Comparison of ENCODE assay signal across 12 cellular contexts in genomic region chr19:16106121-16106520, GRCh38. TPM values are rescaled to one million over a fixed set of nuclear protein-coding genes. Genes with fewer than 3 reads are reported as not detected.
DNase-seq lines count a peak whose midpoint lies in the region; ATAC-seq lines count a peak whose summit lies in the region.
"Had no signal": no experiment of that assay in that cellular context is flagged by ENCODE, and none has a peak within 500 bp of the region (broad histone marks: within the 10 kb centered on the region; RNA-seq: fewer than 3 reads in every experiment).

No MANE protein-coding gene starts in this region.

- no peaks in the 10 kb centered on the region for H3K9me3 ChIP-seq in esophagus (ENCODE audit: control insufficient read depth in 2 of 2, insufficient read depth in 1 of 2, low read depth in 1 of 2, low read length in 1 of 2)
- H3K9me3 ChIP-seq in CD8-positive, alpha-beta memory T cell (ENCODE audit: low read length) = no peaks in the 10 kb centered on the region
- H3K9me3 ChIP-seq: spleen, tibial nerve had no signal

- intact Hi-C loops in activated CD4-positive, alpha-beta T cell treated with anti-CD3 and anti-CD28 coated beads for 36 hours (cut with DNase I, micrococcal nuclease) = no loop called here
- intact Hi-C loops in left ventricle myocardium superior (cut with micrococcal nuclease) = no loop called here

- peaks cover 4% of the 10 kb centered on the region for H3K4me1 Mint-ChIP-seq in activated CD4-positive, alpha-beta T cell treated with anti-CD3 and anti-CD28 coated beads for 36 hours
- peaks cover 3% of the 10 kb centered on the region for H3K4me1 Mint-ChIP-seq in stimulated activated effector memory CD8-positive, alpha-beta T cell treated with anti-CD3 and anti-CD28 coated beads, Interleukin-12 subunit alpha, Interleukin-12 subunit beta, amount 100 ng/mL, for 72 hours
- H3K4me1 Mint-ChIP-seq in CD8-positive, alpha-beta memory T cell = peaks cover under 1 to 2% (median 2%) of the 10 kb centered on the region in 3 donors

- H3K4me3 Mint-ChIP-seq in activated CD4-positive, alpha-beta T cell treated with anti-CD3 and anti-CD28 coated beads for 36 hours = no peak overlapping the region
- no peak overlapping the region for H3K4me3 Mint-ChIP-seq in stimulated activated effector memory CD8-positive, alpha-beta T cell treated with anti-CD3 and anti-CD28 coated beads, Interleukin-12 subunit alpha, Interleukin-12 subunit beta, amount 100 ng/mL, for 72 hours
- no peak overlapping the region for H3K4me3 Mint-ChIP-seq in CD8-positive, alpha-beta memory T cell
- H3K4me3 Mint-ChIP-seq: T-helper 2 cell treated with Interferon-gamma antibody and Interleukin-4, amounts not matched to agents 5 μg/mL and 100 μg/mL, for 36 hours had no signal

- in situ Hi-C loops in ACHN (cut with HindIII; ENCODE audit: low pct_ligation_motif_present, low pct_unique_long_range_greater_than_20kb, low sequenced_read_pairs) = no loop called here

- POLR2A ChIA-PET in activated CD4-positive, alpha-beta T cell treated with anti-CD3 and anti-CD28 coated beads for 36 hours (lab: Charles Lee) = interaction anchor here (0.7 kb wide), 1 partner anchor 235 kb away, joined by 3 read pairs; no protein-coding TSS in a partner anchor
- POLR2A ChIA-PET in CD8-positive, alpha-beta memory T cell (lab: Charles Lee) = no interaction called here

- H3K36me3 ChIP-seq in esophagus (ENCODE audit: control insufficient read depth in 2 of 2, insufficient read depth in 2 of 2, low read length in 1 of 2) = peaks cover 4 to 12% of the 10 kb centered on the region in 2 donors
- H3K36me3 ChIP-seq in CD8-positive, alpha-beta memory T cell (ENCODE audit: insufficient read depth, low read length) = peaks cover 14% of the 10 kb centered on the region

- H3K9me3 Mint-ChIP-seq in activated CD4-positive, alpha-beta T cell treated with anti-CD3 and anti-CD28 coated beads for 36 hours (ENCODE audit: low read depth) = no peaks in the 10 kb centered on the region
- H3K9me3 Mint-ChIP-seq in stimulated activated effector memory CD8-positive, alpha-beta T cell treated with anti-CD3 and anti-CD28 coated beads, Interleukin-12 subunit alpha, Interleukin-12 subunit beta, amount 100 ng/mL, for 72 hours = no peaks in the 10 kb centered on the region
- H3K9me3 Mint-ChIP-seq in CD8-positive, alpha-beta memory T cell = no peaks in the 10 kb centered on the region
- H3K9me3 Mint-ChIP-seq: T-helper 2 cell treated with Interferon-gamma antibody and Interleukin-4, amounts not matched to agents 5 μg/mL and 100 μg/mL, for 36 hours had no signal

- CTCF ChIA-PET in activated CD4-positive, alpha-beta T cell treated with anti-CD3 and anti-CD28 coated beads for 36 hours (lab: Charles Lee) = interaction anchor here (1.3 kb wide), 1 partner anchor 11 kb away, joined by 7 read pairs; no protein-coding TSS in a partner anchor
- CTCF ChIA-PET in CD8-positive, alpha-beta memory T cell (lab: Charles Lee) = interaction anchor here (0.7 to 1.6 kb wide), 3 partner anchors 11 to 64 kb away, joined by 3 to 4 read pairs (median 3); no protein-coding TSS in a partner anchor

- H3K27me3 ChIP-seq in esophagus (ENCODE audit: control insufficient read depth in 1 of 2, insufficient read depth in 2 of 2, low read length in 2 of 2) = no peaks in the 10 kb centered on the region
- H3K27me3 ChIP-seq in CD8-positive, alpha-beta memory T cell (ENCODE audit: insufficient read depth, low read length, poor library complexity, severe bottlenecking) = no peaks in the 10 kb centered on the region
- H3K27me3 ChIP-seq: spleen, tibial nerve had no signal

- peaks cover 0 to 2% of the 10 kb centered on the region in 2 donors for H3K4me1 ChIP-seq in esophagus (ENCODE audit: control insufficient read depth in 2 of 2, insufficient read depth in 2 of 2, low read length in 1 of 2)
- peaks cover 5% of the 10 kb centered on the region for H3K4me1 ChIP-seq in CD8-positive, alpha-beta memory T cell (ENCODE audit: insufficient read depth, low read length)

- peak overlapping the region; percentile 14 to 61 for H3K27ac ChIP-seq in esophagus (ENCODE audit: low read depth in 2 of 2, low read length in 1 of 2)
- no peak overlapping the region for H3K27ac ChIP-seq in CD8-positive, alpha-beta memory T cell (ENCODE audit: low read depth, low read length)

- H3K36me3 Mint-ChIP-seq in activated CD4-positive, alpha-beta T cell treated with anti-CD3 and anti-CD28 coated beads for 36 hours (ENCODE audit: low read depth) = peaks cover 16% of the 10 kb centered on the region
- H3K36me3 Mint-ChIP-seq in stimulated activated effector memory CD8-positive, alpha-beta T cell treated with anti-CD3 and anti-CD28 coated beads, Interleukin-12 subunit alpha, Interleukin-12 subunit beta, amount 100 ng/mL, for 72 hours = peaks cover 43% of the 10 kb centered on the region
- peaks cover 0 to 31% (median 3%) of the 10 kb centered on the region in 3 donors for H3K36me3 Mint-ChIP-seq in CD8-positive, alpha-beta memory T cell

- WGBS in esophagus, 2 donors = 17 to 20% methylated on average over 3 of the region's 3 CpGs

- no peak for DNase-seq in activated CD4-positive, alpha-beta T cell treated with anti-CD3 and anti-CD28 coated beads for 36 hours
- DNase-seq in activated CD4-positive, alpha-beta T cell treated with anti-CD3 and anti-CD28 coated beads for 48 hours = no peak
- peak; percentile 45 for DNase-seq in RPMI7951 (ENCODE audit: low read depth)
- DNase-seq in stimulated activated effector memory CD8-positive, alpha-beta T cell treated with anti-CD3 and anti-CD28 coated beads, Interleukin-12 subunit alpha, Interleukin-12 subunit beta, amount 100 ng/mL, for 72 hours (ENCODE audit: low spot score in 2 of 2) = no peak
- no peak for DNase-seq in left ventricle myocardium superior
- no peak for DNase-seq in CD8-positive, alpha-beta memory T cell
- DNase-seq in ACHN = no peak
- DNase-seq: NCI-H1105 treated with DMSO at 0.1 percent for 48 hours, spleen had no signal

- peak; percentile 52 for ATAC-seq in activated CD4-positive, alpha-beta T cell treated with anti-CD3 and anti-CD28 coated beads for 36 hours
- peak; percentile 74 for ATAC-seq in stimulated activated effector memory CD8-positive, alpha-beta T cell treated with anti-CD3 and anti-CD28 coated beads, Interleukin-12 subunit alpha, Interleukin-12 subunit beta, amount 100 ng/mL, for 72 hours
- ATAC-seq in left ventricle myocardium superior = no peak

- H3K27ac Mint-ChIP-seq in activated CD4-positive, alpha-beta T cell treated with anti-CD3 and anti-CD28 coated beads for 36 hours = peak overlapping the region; percentile 44
- peak overlapping the region; percentile 81 for H3K27ac Mint-ChIP-seq in stimulated activated effector memory CD8-positive, alpha-beta T cell treated with anti-CD3 and anti-CD28 coated beads, Interleukin-12 subunit alpha, Interleukin-12 subunit beta, amount 100 ng/mL, for 72 hours
- peak overlapping the region in 4 of 8 donors; percentile 32 to 91 (median 76) for H3K27ac Mint-ChIP-seq in CD8-positive, alpha-beta memory T cell
- H3K27ac Mint-ChIP-seq: T-helper 2 cell treated with Interferon-gamma antibody and Interleukin-4, amounts not matched to agents 5 μg/mL and 100 μg/mL, for 36 hours had no signal

- H3K27me3 Mint-ChIP-seq in activated CD4-positive, alpha-beta T cell treated with anti-CD3 and anti-CD28 coated beads for 36 hours = no peaks in the 10 kb centered on the region
- peaks cover 0 to under 1% of the 10 kb centered on the region in 2 donors for H3K27me3 Mint-ChIP-seq in CD8-positive, alpha-beta memory T cell

- no peak overlapping the region for H3K4me3 ChIP-seq in esophagus (ENCODE audit: low read depth in 1 of 2, low read length in 2 of 2)
- H3K4me3 ChIP-seq in CD8-positive, alpha-beta memory T cell (ENCODE audit: low read length) = no peak overlapping the region
- H3K4me3 ChIP-seq: spleen, tibial nerve had no signal

RNA-seq across cellular contexts. Expression of gene RAB8A, which starts 5.6 kb away (rescaled TPM):
- 100 to 1,000 TPM; 165 to 218 TPM for total RNA-seq in activated CD4-positive, alpha-beta T cell treated with anti-CD3 and anti-CD28 coated beads for 36 hours
- 83.8 and 111 TPM in 2 replicates for total RNA-seq in RPMI7951 (2014; rRNA removed; shearing (Covaris generic))
- 10 to 100 TPM; 24.9 to 34.1 TPM for polyA plus RNA-seq in esophagus
- total RNA-seq in left ventricle myocardium superior = 16.4 TPM
- total RNA-seq in CD8-positive, alpha-beta memory T cell = 100 to 1,000 TPM; 268 to 298 TPM
- polyA plus RNA-seq in CD8-positive, alpha-beta memory T cell = 86.3 TPM

RNA-seq across cellular contexts. Expression of gene TPM4, which starts 29.8 kb away (rescaled TPM):
- total RNA-seq in activated CD4-positive, alpha-beta T cell treated with anti-CD3 and anti-CD28 coated beads for 36 hours = 100 to 1,000 TPM; 362 to 416 TPM
- total RNA-seq in RPMI7951 (2014; rRNA removed; shearing (Covaris generic)) = 1,028 and 1,045 TPM in 2 replicates
- polyA plus RNA-seq in esophagus = 100 to 1,000 TPM; 350 to 439 TPM
- total RNA-seq in left ventricle myocardium superior = 72.6 TPM
- total RNA-seq in CD8-positive, alpha-beta memory T cell = 100 to 1,000 TPM; 259 to 270 TPM
- 127 TPM for polyA plus RNA-seq in CD8-positive, alpha-beta memory T cell

RNA-seq across cellular contexts. Expression of gene HSH2D, which starts 37.4 kb away (rescaled TPM):
- 10 to 100 TPM; 31.2 to 38.2 TPM for total RNA-seq in activated CD4-positive, alpha-beta T cell treated with anti-CD3 and anti-CD28 coated beads for 36 hours
- not detected in 2 replicates for total RNA-seq in RPMI7951 (2014; rRNA removed; shearing (Covaris generic))
- under 1 TPM; 0.47 to 0.86 TPM for polyA plus RNA-seq in esophagus
- total RNA-seq in left ventricle myocardium superior = 0.37 TPM
- 1 to 10 TPM; 8.6 to 9.3 TPM for total RNA-seq in CD8-positive, alpha-beta memory T cell
- polyA plus RNA-seq in CD8-positive, alpha-beta memory T cell = 12.8 TPM
